24 cellular contexts compared by ENCODE assay signal in the genomic region with DNA sequence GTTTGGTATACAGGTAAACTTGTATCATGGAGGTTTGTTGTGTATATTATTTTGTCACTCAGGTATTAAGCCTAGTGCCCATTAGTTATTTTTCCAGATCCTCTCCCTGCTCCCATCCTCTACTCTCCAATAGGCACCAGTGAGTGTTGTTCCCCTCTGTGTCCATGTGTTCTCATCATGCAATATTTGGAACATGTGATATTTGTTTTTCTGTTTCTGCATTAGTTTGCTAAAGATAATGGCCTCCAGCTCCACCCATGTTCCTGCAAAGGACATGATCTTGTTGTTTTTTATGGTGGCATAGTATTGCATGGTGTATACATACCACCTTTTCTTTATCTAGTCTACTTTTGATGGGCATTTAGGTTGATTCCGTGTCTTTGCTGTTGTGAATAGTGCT.
"Had no signal": no experiment of that assay in that cellular context is flagged by ENCODE, and none has a peak within 500 bp of the region (broad histone marks: within the 10 kb centered on the region; RNA-seq: fewer than 3 reads in every experiment).

No MANE protein-coding gene starts in this region.

- H3K9me3 Mint-ChIP-seq: activated T-helper 1 cell treated with anti-CD3 and anti-CD28 coated beads, Interleukin-12 subunit alpha, Interleukin-12 subunit beta, Interleukin-2, Interleukin-4 antibody, amounts not matched to agents 30 ng/mL and 10 ng/mL and 1 ng/mL, durations not matched to agents 14 hours and 24 hours and 36 hours had no signal

- H3K9me3 ChIP-seq: ascending aorta, body of pancreas, Peyer's patch, SK-N-SH had no signal

- H3K36me3 ChIP-seq: ascending aorta, cardiac muscle cell, Peyer's patch had no signal

- H3K27ac Mint-ChIP-seq: activated CD8-positive, alpha-beta memory T cell treated with anti-CD3 and anti-CD28 coated beads, Interleukin-2, amount 10 ng/mL, durations not matched to agents 7 days and 5 days; activated naive CD4-positive, alpha-beta T cell treated with anti-CD3 and anti-CD28 coated beads, Interleukin-2, amount 50 U/mL, for 24 hours; activated T-cell treated with anti-CD3 and anti-CD28 coated beads, Interleukin-2, amount 50 U/mL, for 24 hours; activated T-helper 1 cell treated with anti-CD3 and anti-CD28 coated beads, Interleukin-12 subunit alpha, Interleukin-12 subunit beta, Interleukin-2, Interleukin-4 antibody, amounts not matched to agents 30 ng/mL and 10 ng/mL and 1 ng/mL, durations not matched to agents 14 hours and 24 hours and 36 hours had no signal

- H3K27me3 Mint-ChIP-seq: activated CD8-positive, alpha-beta memory T cell treated with anti-CD3 and anti-CD28 coated beads, Interleukin-2, amount 10 ng/mL, durations not matched to agents 7 days and 5 days; activated naive CD4-positive, alpha-beta T cell treated with anti-CD3 and anti-CD28 coated beads, Interleukin-2, amount 50 U/mL, for 24 hours; activated T-cell treated with anti-CD3 and anti-CD28 coated beads, Interleukin-2, amount 50 U/mL, for 24 hours had no signal

- H3K27ac ChIP-seq: ascending aorta, body of pancreas, cardiac muscle cell, Peyer's patch, RWPE1, SJCRH30 had no signal

- H3K27me3 ChIP-seq: ascending aorta, body of pancreas, cardiac muscle cell, Peyer's patch, SJCRH30 had no signal

- H3K4me3 Mint-ChIP-seq: activated CD8-positive, alpha-beta memory T cell treated with anti-CD3 and anti-CD28 coated beads, Interleukin-2, amount 10 ng/mL, durations not matched to agents 7 days and 5 days; activated naive CD4-positive, alpha-beta T cell treated with anti-CD3 and anti-CD28 coated beads, Interleukin-2, amount 50 U/mL, for 24 hours; activated T-cell treated with anti-CD3 and anti-CD28 coated beads, Interleukin-2, amount 50 U/mL, for 24 hours; activated T-helper 1 cell treated with anti-CD3 and anti-CD28 coated beads, Interleukin-12 subunit alpha, Interleukin-12 subunit beta, Interleukin-2, Interleukin-4 antibody, amounts not matched to agents 30 ng/mL and 10 ng/mL and 1 ng/mL, durations not matched to agents 14 hours and 24 hours and 36 hours had no signal

- H3K9ac ChIP-seq: SK-N-SH had no signal

- H3K4me1 ChIP-seq: ascending aorta, Peyer's patch, SJCRH30 had no signal

- DNase-seq: activated CD4-positive, alpha-beta T cell treated with anti-CD3 and anti-CD28 coated beads for 4 hours; activated CD8-positive, alpha-beta memory T cell treated with anti-CD3 and anti-CD28 coated beads, Interleukin-2, amount 10 ng/mL, durations not matched to agents 7 days and 5 days; activated effector memory CD4-positive, alpha-beta T cell treated with Interleukin-2 at 50 U/mL for 16 hours; activated naive CD4-positive, alpha-beta T cell; activated T-cell treated with anti-CD3 and anti-CD28 coated beads, Interleukin-2, amount 50 U/mL, for 24 hours; body of pancreas; KG1; NCI-H1092; NCI-H1417; NCI-H1694; NCI-H2029; NCI-H2107; NCI-H510A treated with DMSO at 0.1 percent for 48 hours; NCI-H69; Peyer's patch; Right ventricle myocardium superior; SJCRH30; SK-N-SH; T-helper 1 cell had no signal

- H3K4me3 ChIP-seq: ascending aorta, body of pancreas, cardiac muscle cell, Peyer's patch, SJCRH30 had no signal
